9 cellular contexts compared by ENCODE assay signal in genomic region chr14:59278111-59278510, GRCh38.
DNase-seq lines count a peak whose midpoint lies in the region; ATAC-seq and TF ChIP-seq lines count a peak whose summit lies in the region.
"Had no signal": no experiment of that assay in that cellular context is flagged by ENCODE, and none has a peak within 500 bp of the region (broad histone marks: within the 10 kb centered on the region; RNA-seq: fewer than 3 reads in every experiment).

No MANE protein-coding gene starts in this region.

- H3K4me1 ChIP-seq in foreskin keratinocyte, result peaks cover 46% of the 10 kb centered on the region

- no peak for TF ChIP-seq CTCF in foreskin keratinocyte (conservative IDR thresholded peaks at IDR 0.05)
- TF ChIP-seq CTCF in mesothelial cell of epicardium (IDR thresholded peaks at IDR 0.05; ENCODE audit: unreplicated experiment), result no peak

- H3K4me1 Mint-ChIP-seq in stimulated activated effector memory CD8-positive, alpha-beta T cell treated with anti-CD3 and anti-CD28 coated beads, Interleukin-12 subunit alpha, Interleukin-12 subunit beta, amount 100 ng/mL, for 72 hours, result peaks cover 29% of the 10 kb centered on the region
- H3K4me1 Mint-ChIP-seq in mesothelial cell of epicardium, result peaks cover 28% of the 10 kb centered on the region

- no peaks in the 10 kb centered on the region for H3K27me3 Mint-ChIP-seq in mesothelial cell of epicardium (ENCODE audit: low read depth)

- H3K27ac ChIP-seq in foreskin keratinocyte, result peak overlapping the region; percentile 32

- H3K4me3 Mint-ChIP-seq in stimulated activated effector memory CD8-positive, alpha-beta T cell treated with anti-CD3 and anti-CD28 coated beads, Interleukin-12 subunit alpha, Interleukin-12 subunit beta, amount 100 ng/mL, for 72 hours, result no peak overlapping the region
- no peak overlapping the region for H3K4me3 Mint-ChIP-seq in mesothelial cell of epicardium

- H3K27ac Mint-ChIP-seq in stimulated activated effector memory CD8-positive, alpha-beta T cell treated with anti-CD3 and anti-CD28 coated beads, Interleukin-12 subunit alpha, Interleukin-12 subunit beta, amount 100 ng/mL, for 72 hours, result no peak overlapping the region
- no peak overlapping the region for H3K27ac Mint-ChIP-seq in mesothelial cell of epicardium

- ATAC-seq in foreskin keratinocyte (peak; percentile 79), HG02870 (IDR thresholded peaks at IDR 0.05; ENCODE audit: unreplicated experiment) (no peak)
- peak; percentile 20 for ATAC-seq in stimulated activated effector memory CD8-positive, alpha-beta T cell treated with anti-CD3 and anti-CD28 coated beads, Interleukin-12 subunit alpha, Interleukin-12 subunit beta, amount 100 ng/mL, for 72 hours

- DNase-seq in HK-2 (ENCODE audit: unreplicated experiment) (peak; percentile 46), amniotic epithelial cell (ENCODE audit: low read depth) (peak; percentile 93), foreskin keratinocyte (peak; percentile 86 to 90), NCI-H774 (lab: John Stamatoyannopoulos, UW) (no peak), mesothelial cell of epicardium (ENCODE audit: low spot score in 2 of 2, unreplicated experiment in 2 of 2) (no peak), NCI-H2171 treated with DMSO at 0.1 percent for 48 hours (lab: John Stamatoyannopoulos, UW) (no peak)
- DNase-seq in stimulated activated effector memory CD8-positive, alpha-beta T cell treated with anti-CD3 and anti-CD28 coated beads, Interleukin-12 subunit alpha, Interleukin-12 subunit beta, amount 100 ng/mL, for 72 hours (ENCODE audit: low spot score in 2 of 2), result no peak
- DNase-seq: stimulated activated CD4-positive, alpha-beta T cell treated with anti-CD3 and anti-CD28 coated beads, Interleukin-12 subunit alpha, Interleukin-12 subunit beta, amount 100 ng/mL, for 4 hours had no signal

- no peaks in the 10 kb centered on the region for H3K27me3 ChIP-seq in foreskin keratinocyte

- no peaks in the 10 kb centered on the region for H3K36me3 Mint-ChIP-seq in stimulated activated effector memory CD8-positive, alpha-beta T cell treated with anti-CD3 and anti-CD28 coated beads, Interleukin-12 subunit alpha, Interleukin-12 subunit beta, amount 100 ng/mL, for 72 hours
- H3K36me3 Mint-ChIP-seq in mesothelial cell of epicardium, result peaks cover 9% of the 10 kb centered on the region

- no peaks in the 10 kb centered on the region for H3K9me3 Mint-ChIP-seq in stimulated activated effector memory CD8-positive, alpha-beta T cell treated with anti-CD3 and anti-CD28 coated beads, Interleukin-12 subunit alpha, Interleukin-12 subunit beta, amount 100 ng/mL, for 72 hours
- H3K9me3 Mint-ChIP-seq in mesothelial cell of epicardium, result peaks cover 4% of the 10 kb centered on the region

Comparison
In these comparisons a context has a peak if more than half of its experiments do, and no peak if none do; other contexts are left out.
1. DNase-seq: peak in HK-2 (single experiment), amniotic epithelial cell (single experiment) and foreskin keratinocyte (2 of 2); none in stimulated activated effector memory CD8-positive, alpha-beta T cell treated with anti-CD3 and anti-CD28 coated beads, Interleukin-12 subunit alpha, Interleukin-12 subunit beta, amount 100 ng/mL, for 72 hours (0 of 2), NCI-H774 (single experiment), mesothelial cell of epicardium (0 of 2) and NCI-H2171 treated with DMSO at 0.1 percent for 48 hours (single experiment).